Comparison of ENCODE assay signal across 1 cellular context in genomic region chr16:69311115-69311532, GRCh38.
TF ChIP-seq lines count a peak whose summit lies in the region.

VPS4A (plus strand) TSS chr16:69311350; CDS start chr16:69311512, 162 bp downstream.

TF ChIP-seq in HepG2, 621 proteins besides CTCF, POLR2A, EP300 and RAD21 (continued from another document and continues in another):
- TF ChIP-seq CEBPZ (IDR thresholded peaks at IDR 0.05; ENCODE audit: low read length) (no peak), GATAD1 (CRISPR knock-in tag; IDR thresholded peaks at IDR 0.05) (peak; percentile 84), PRMT3 (CRISPR knock-in tag; IDR thresholded peaks at IDR 0.05; ENCODE audit: borderline replicate concordance, low read depth) (peak; percentile 62; the same call in 1 of the 2 replicates), RBAK (CRISPR knock-in tag; IDR thresholded peaks at IDR 0.05) (no peak), TFE3 (CRISPR knock-in tag; IDR thresholded peaks at IDR 0.05) (no peak), FOXP4 (CRISPR knock-in tag; IDR thresholded peaks at IDR 0.05) (no peak), ARID5B (CRISPR knock-in tag; IDR thresholded peaks at IDR 0.05) (no peak), ZBTB8A (CRISPR knock-in tag; IDR thresholded peaks at IDR 0.05; ENCODE audit: borderline replicate concordance, low read depth) (no peak), IKZF5 (CRISPR knock-in tag; IDR thresholded peaks at IDR 0.05) (peak; percentile 83), ZNF850 (CRISPR knock-in tag; conservative IDR thresholded peaks at IDR 0.05) (0 out of 2 replicates have a peak, but pooled peaks have one; percentile 51), ZNF235 (CRISPR knock-in tag; IDR thresholded peaks at IDR 0.05; ENCODE audit: borderline replicate concordance) (peak; percentile 47; the same call in 1 of the 2 replicates), ZBTB34 (CRISPR knock-in tag; IDR thresholded peaks at IDR 0.05) (no peak), ZNF225 (CRISPR knock-in tag; IDR thresholded peaks at IDR 0.05) (no peak), KLF16 (CRISPR knock-in tag; IDR thresholded peaks at IDR 0.05) (peak in 1 of 2 experiments; percentile 67; a peak in 2 of 4 replicates), ZNF597 (CRISPR knock-in tag; IDR thresholded peaks at IDR 0.05) (no peak), HMG20A (CRISPR knock-in tag; IDR thresholded peaks at IDR 0.05; ENCODE audit: borderline replicate concordance) (no peak), RARG (CRISPR knock-in tag; IDR thresholded peaks at IDR 0.05; ENCODE audit: low read depth) (no peak), ZBTB46 (CRISPR knock-in tag; IDR thresholded peaks at IDR 0.05; ENCODE audit: borderline replicate concordance) (no peak), PCBP2 (optimal IDR thresholded peaks at IDR 0.05; ENCODE audit: low read depth, low read length, poor library complexity, severe bottlenecking) (no peak), FOXK2 (IDR thresholded peaks at IDR 0.05) (no peak), STAG1 (CRISPR knock-in tag; IDR thresholded peaks at IDR 0.05) (peak; percentile 82), MTA3 (CRISPR knock-in tag; IDR thresholded peaks at IDR 0.05) (no peak), RCOR2 (CRISPR knock-in tag; IDR thresholded peaks at IDR 0.05) (no peak), NR2F6 (IDR thresholded peaks at IDR 0.05) (no peak), NR2F6 (CRISPR knock-in tag; IDR thresholded peaks at IDR 0.05) (peak; percentile 57; the same call in 1 of the 2 replicates), TFDP2 (CRISPR knock-in tag; IDR thresholded peaks at IDR 0.05) (peak; percentile 61; the same call in 1 of the 2 replicates), ZNF773 (CRISPR knock-in tag; IDR thresholded peaks at IDR 0.05; ENCODE audit: borderline replicate concordance) (no peak), RARA (CRISPR knock-in tag; IDR thresholded peaks at IDR 0.05) (no peak; the same call in none of the 2 replicates), TBP (CRISPR knock-in tag; IDR thresholded peaks at IDR 0.05) (no peak), ZFP91 (CRISPR knock-in tag; IDR thresholded peaks at IDR 0.05; ENCODE audit: borderline replicate concordance) (no peak; the same call in 1 of the 2 replicates), ZNF3 (CRISPR knock-in tag; IDR thresholded peaks at IDR 0.05) (no peak), ZNF275 (CRISPR knock-in tag; IDR thresholded peaks at IDR 0.05; ENCODE audit: borderline replicate concordance) (no peak)
